12 cellular contexts compared by ENCODE assay signal in the genomic region with DNA sequence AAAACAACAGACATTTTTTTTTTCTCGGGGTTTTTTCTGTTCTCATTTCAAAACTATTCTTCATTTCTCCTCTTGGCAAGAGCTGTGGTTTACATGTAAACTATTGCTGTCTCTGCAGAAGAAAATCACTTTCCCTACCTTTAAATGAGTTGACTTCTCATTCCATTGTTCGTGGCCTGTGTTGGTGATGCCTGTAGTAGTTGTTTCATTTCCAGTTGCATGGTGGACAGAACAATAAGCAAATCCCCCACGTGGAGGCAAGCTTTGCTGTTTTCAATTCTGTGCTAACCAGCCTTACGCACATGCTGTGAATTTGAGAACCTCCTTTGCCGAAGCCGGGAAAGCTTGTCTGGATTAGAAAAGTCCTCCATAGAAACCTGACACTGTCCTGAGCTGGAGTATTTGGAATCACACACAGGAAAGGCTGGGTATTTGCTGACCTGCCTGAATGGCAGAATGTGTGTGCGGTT. TPM values are rescaled to one million over a fixed set of nuclear protein-coding genes. Genes with fewer than 3 reads are reported as not detected.
DNase-seq lines count a peak whose midpoint lies in the region; ATAC-seq, FAIRE-seq and TF ChIP-seq lines count a peak whose summit lies in the region.
"Had no signal": no experiment of that assay in that cellular context is flagged by ENCODE, and none has a peak within 500 bp of the region (broad histone marks: within the 10 kb centered on the region; RNA-seq: fewer than 3 reads in every experiment).

No MANE protein-coding gene starts in this region.

- no peak overlapping the region for H3K4me3 Mint-ChIP-seq in activated naive CD4-positive, alpha-beta T cell treated with anti-CD3 and anti-CD28 coated beads, Interleukin-2, amount 10 ng/mL, durations not matched to agents 7 days and 5 days

- CTCF ChIA-PET in activated naive CD4-positive, alpha-beta T cell treated with anti-CD3 and anti-CD28 coated beads, Interleukin-2, amount 10 ng/mL, durations not matched to agents 7 days and 5 days (lab: Charles Lee): no interaction called here

- no peaks in the 10 kb centered on the region for H3K9me3 ChIP-seq in thymus (ENCODE audit: control insufficient read depth)
- H3K9me3 ChIP-seq: adrenal gland, right atrium auricular region, tibial artery had no signal

- peak overlapping the region; percentile 5 for H3K27ac Mint-ChIP-seq in activated naive CD4-positive, alpha-beta T cell treated with anti-CD3 and anti-CD28 coated beads, Interleukin-2, amount 10 ng/mL, durations not matched to agents 7 days and 5 days

- no peaks in the 10 kb centered on the region for H3K9me3 Mint-ChIP-seq in activated naive CD4-positive, alpha-beta T cell treated with anti-CD3 and anti-CD28 coated beads, Interleukin-2, amount 10 ng/mL, durations not matched to agents 7 days and 5 days

- no peak for ATAC-seq in HG03521 (IDR thresholded peaks at IDR 0.05; ENCODE audit: unreplicated experiment)

- 81% methylated on average over 7 of the region's 7 CpGs for WGBS in thymus

- no peak for FAIRE-seq in H54 (lab: Jason Lieb, UNC)

- H3K4me1 ChIP-seq in thymus (ENCODE audit: control insufficient read depth, insufficient read depth, low read length): no peaks in the 10 kb centered on the region
- H3K4me1 ChIP-seq: adrenal gland, right atrium auricular region, tibial artery had no signal

- no peaks in the 10 kb centered on the region for H3K27me3 ChIP-seq in thymus (ENCODE audit: control insufficient read depth, insufficient read depth)
- H3K27me3 ChIP-seq: adrenal gland, right atrium auricular region, tibial artery had no signal

- H3K27ac ChIP-seq in epithelial cell of prostate: peak overlapping the region; percentile 62
- H3K27ac ChIP-seq in thymus (ENCODE audit: low read depth): peak overlapping the region; percentile 15
- H3K27ac ChIP-seq: adrenal gland, right atrium auricular region, tibial artery had no signal

- no peaks in the 10 kb centered on the region for H3K4me1 Mint-ChIP-seq in activated naive CD4-positive, alpha-beta T cell treated with anti-CD3 and anti-CD28 coated beads, Interleukin-2, amount 10 ng/mL, durations not matched to agents 7 days and 5 days

- no peaks in the 10 kb centered on the region for H3K27me3 Mint-ChIP-seq in activated naive CD4-positive, alpha-beta T cell treated with anti-CD3 and anti-CD28 coated beads, Interleukin-2, amount 10 ng/mL, durations not matched to agents 7 days and 5 days

- no peak overlapping the region for H3K4me3 ChIP-seq in thymus (ENCODE audit: low read length)
- H3K4me3 ChIP-seq: adrenal gland, right atrium auricular region, tibial artery had no signal

- no peaks in the 10 kb centered on the region for H3K36me3 ChIP-seq in thymus (ENCODE audit: control insufficient read depth, insufficient read depth)
- H3K36me3 ChIP-seq: adrenal gland, right atrium auricular region, tibial artery had no signal

- TF ChIP-seq POLR2A in H54 (IDR thresholded peaks at IDR 0.05; ENCODE audit: low read depth, low read length): no peak

- DNase-seq in activated naive CD4-positive, alpha-beta T cell treated with anti-CD3 and anti-CD28 coated beads, Interleukin-2, amount 10 ng/mL, durations not matched to agents 7 days and 5 days: no peak
- no peak for DNase-seq in activated naive CD4-positive, alpha-beta T cell (lab: John Stamatoyannopoulos, UW)
- DNase-seq in NCI-H187 treated with DMSO at 0.1 percent for 48 hours (lab: John Stamatoyannopoulos, UW): peak; percentile 15
- no peak for DNase-seq in epithelial cell of prostate (ENCODE audit: low read depth, low spot score)
- no peak for DNase-seq in H54 (ENCODE audit: insufficient read length, low spot score)
- DNase-seq in effector CD8-positive, alpha-beta T cell (lab: John Stamatoyannopoulos, UW): no peak
- DNase-seq: adrenal gland, NCI-H2227 treated with DMSO at 0.1 percent for 48 hours, tibial artery had no signal

- peaks cover 5% of the 10 kb centered on the region for H3K36me3 Mint-ChIP-seq in activated naive CD4-positive, alpha-beta T cell treated with anti-CD3 and anti-CD28 coated beads, Interleukin-2, amount 10 ng/mL, durations not matched to agents 7 days and 5 days

RNA-seq across cellular contexts. Expression of a gene that starts 26.2 kb away (rescaled TPM):
- polyA plus RNA-seq in thymus: 14.2 TPM

RNA-seq across cellular contexts. Expression of a gene that starts 30.8 kb away (rescaled TPM):
- 128 TPM for polyA plus RNA-seq in thymus
